14 cellular contexts compared by ENCODE assay signal in the genomic region with DNA sequence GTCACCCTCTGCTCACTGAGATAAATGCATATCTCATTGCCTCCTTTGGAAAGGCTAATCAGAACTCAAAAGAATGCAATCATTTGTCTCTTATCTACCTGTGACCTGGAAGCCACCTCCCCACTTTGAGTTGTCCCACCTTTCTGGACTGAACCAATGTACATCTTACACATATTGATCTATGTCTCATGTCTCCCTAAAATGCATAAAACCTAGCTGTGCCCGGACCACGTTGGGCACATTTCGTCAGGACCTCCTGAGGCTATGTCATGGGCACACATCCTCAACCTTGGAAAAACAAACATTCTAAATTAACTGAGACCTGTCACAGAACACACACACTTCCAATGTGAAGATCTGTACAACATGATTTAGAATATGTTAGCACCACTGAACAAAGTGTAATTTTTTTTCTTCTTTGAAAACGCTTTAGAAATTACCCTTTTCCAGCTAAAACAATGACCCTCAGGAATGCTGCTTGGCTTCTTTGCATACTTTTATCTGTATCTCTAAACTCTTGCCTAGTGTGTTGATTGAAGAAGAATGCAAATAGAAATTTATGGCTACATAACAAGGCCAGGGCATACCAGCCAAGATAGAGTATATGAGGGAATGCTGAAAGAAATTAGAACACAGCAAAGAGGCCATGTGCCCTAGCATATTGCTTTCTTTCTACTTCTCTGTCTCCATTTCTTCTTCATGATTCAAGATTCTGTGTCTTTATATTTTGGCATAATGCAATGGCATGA.
A peak's percentile ranks its signal among the peaks of the same experiment; 100 is the strongest.
DNase-seq lines count a peak whose midpoint lies in the region; ATAC-seq and TF ChIP-seq lines count a peak whose summit lies in the region.
"Had no signal": no experiment of that assay in that cellular context is flagged by ENCODE, and none has a peak within 500 bp of the region (broad histone marks: within the 10 kb centered on the region; RNA-seq: fewer than 3 reads in every experiment).

No MANE protein-coding gene starts in this region.

- peaks cover 69% of the 10 kb centered on the region for H3K79me2 ChIP-seq in osteoblast (ENCODE audit: insufficient read depth, low read length)

- H3K4me2 ChIP-seq in osteoblast (ENCODE audit: insufficient read depth, low read length), result peak overlapping the region; percentile 32

- DNase-seq in AG20443 (ENCODE audit: low spot score), result peak; percentile 56
- DNase-seq in M059J (ENCODE audit: low read depth), result peak; percentile 54
- DNase-seq in epithelial cell of prostate (ENCODE audit: low read depth, low spot score), result no peak
- DNase-seq in osteoblast (ENCODE audit: insufficient read length, low spot score, missing footprints), result no peak
- DNase-seq in NCI-H1417 (lab: John Stamatoyannopoulos, UW), result no peak
- DNase-seq in NCI-H146 treated with DMSO at 0.1 percent for 48 hours (lab: John Stamatoyannopoulos, UW; ENCODE audit: unreplicated experiment), result no peak
- no peak for DNase-seq in UCSD-AML1 (lab: John Stamatoyannopoulos, UW; ENCODE audit: unreplicated experiment)
- DNase-seq: activated CD4-positive, alpha-beta T cell treated with anti-CD3 and anti-CD28 coated beads for 48 hours; effector CD4-positive, alpha-beta T cell; NCI-H1105; stimulated activated CD4-positive, alpha-beta T cell treated with anti-CD3 and anti-CD28 coated beads, Interleukin-2, amount 100 ng/mL, for 24 hours had no signal

- no peaks in the 10 kb centered on the region for H4K20me1 ChIP-seq in osteoblast (ENCODE audit: insufficient read depth, low read length)

- H3K27ac ChIP-seq in epithelial cell of prostate (peak overlapping the region; percentile 93), osteoblast (ENCODE audit: low read depth, low read length) (peak overlapping the region; percentile 93)
- H3K27ac ChIP-seq: ascending aorta, vagina had no signal

- no peak for ATAC-seq in GM21360 (IDR thresholded peaks at IDR 0.05; ENCODE audit: unreplicated experiment)

- H3K27me3 ChIP-seq in osteoblast (ENCODE audit: insufficient read depth, low read length), result no peaks in the 10 kb centered on the region
- H3K27me3 ChIP-seq: ascending aorta, vagina had no signal

- no peak overlapping the region for H2AFZ ChIP-seq in osteoblast (ENCODE audit: low read length)

- no peak for TF ChIP-seq CTCF in osteoblast (IDR thresholded peaks at IDR 0.05; ENCODE audit: extremely low read depth, low read depth, low read length)

- no peak overlapping the region for H3K4me3 ChIP-seq in osteoblast (ENCODE audit: insufficient read depth, low read length)
- H3K4me3 ChIP-seq: ascending aorta, vagina had no signal

- H3K36me3 ChIP-seq in osteoblast (ENCODE audit: insufficient read depth, low read length), result peaks cover 5% of the 10 kb centered on the region
- H3K36me3 ChIP-seq: ascending aorta, vagina had no signal

- H3K9me3 ChIP-seq in osteoblast (ENCODE audit: low read depth, low read length), result no peaks in the 10 kb centered on the region
- H3K9me3 ChIP-seq: ascending aorta, vagina had no signal

- H3K4me1 ChIP-seq in osteoblast (ENCODE audit: insufficient read depth, low read length), result peaks cover 87% of the 10 kb centered on the region

Comparison
In these comparisons a context has a peak if more than half of its experiments do, and no peak if none do; other contexts are left out.
1. DNase-seq: peak in AG20443 (single experiment) and M059J (single experiment); none in epithelial cell of prostate (single experiment), osteoblast (single experiment), NCI-H1417 (0 of 3), NCI-H146 treated with DMSO at 0.1 percent for 48 hours (single experiment) and UCSD-AML1 (single experiment).